19 cellular contexts compared by ENCODE assay signal in genomic region chr12:26647091-26647490, GRCh38.
"Had no signal": no experiment of that assay in that cellular context is flagged by ENCODE, and none has a peak within 500 bp of the region (broad histone marks: within the 10 kb centered on the region; RNA-seq: fewer than 3 reads in every experiment).

No MANE protein-coding gene starts in this region.

- H3K27me3 ChIP-seq: dorsolateral prefrontal cortex, left lung, neural progenitor cell, upper lobe of left lung had no signal

- H3K4me2 ChIP-seq: neural progenitor cell had no signal

- DNase-seq: activated CD4-positive, alpha-beta memory T cell treated with anti-CD3 and anti-CD28 coated beads for 36 hours; activated CD4-positive, alpha-beta T cell treated with anti-CD3 and anti-CD28 coated beads for 36 hours; activated CD8-positive, alpha-beta memory T cell treated with anti-CD3 and anti-CD28 coated beads, Interleukin-2, amount 10 ng/mL, durations not matched to agents 7 days and 5 days; dorsolateral prefrontal cortex; foreskin melanocyte; hypothalamus; islet precursor cell; left lung; naive B cell; psoas muscle; right cardiac atrium; small intestine; stimulated activated CD4-positive, alpha-beta T cell treated with anti-CD3 and anti-CD28 coated beads, Interleukin-4, amount 100 ng/mL, for 4 hours; T-helper 17 cell; upper lobe of left lung had no signal

- ATAC-seq: activated CD4-positive, alpha-beta T cell treated with anti-CD3 and anti-CD28 coated beads for 36 hours; activated CD8-positive, alpha-beta memory T cell treated with anti-CD3 and anti-CD28 coated beads, Interleukin-2, amount 10 ng/mL, durations not matched to agents 7 days and 5 days; left lung; psoas muscle; stimulated activated memory B cell treated with anti-CD40 and anti-IgM and Interleukin-4, amounts not matched to agents 10 μg/mL and 1 μg/mL and 100 μg/mL, for 72 hours; T-helper 17 cell had no signal

- H3K4me3 ChIP-seq: dorsolateral prefrontal cortex, left lung, neural progenitor cell, psoas muscle, thoracic aorta, upper lobe of left lung had no signal

- H3K4me1 ChIP-seq: left lung, psoas muscle, upper lobe of left lung had no signal

- H3K9me3 ChIP-seq: psoas muscle, thoracic aorta, upper lobe of left lung had no signal

- FAIRE-seq: small intestine had no signal

- H3K36me3 ChIP-seq: neural progenitor cell, thoracic aorta, upper lobe of left lung had no signal

- H3K27ac ChIP-seq: dorsolateral prefrontal cortex, epithelial cell of prostate, left lung, neural progenitor cell, psoas muscle, thoracic aorta, upper lobe of left lung had no signal

- H2AFZ ChIP-seq: neural progenitor cell had no signal
